ENCODE assay signal across 1 cellular context in genomic region chr15:31299588-31300207, GRCh38.
TF ChIP-seq lines count a peak whose summit lies in the region.

No MANE protein-coding gene starts in this region.

TF ChIP-seq in SK-N-SH treated with all-trans-retinoic acid at 6 μM for 48 hours, 23 proteins besides CTCF, POLR2A, EP300 and RAD21 (continued from another document):
- TF ChIP-seq, protein P1, sequence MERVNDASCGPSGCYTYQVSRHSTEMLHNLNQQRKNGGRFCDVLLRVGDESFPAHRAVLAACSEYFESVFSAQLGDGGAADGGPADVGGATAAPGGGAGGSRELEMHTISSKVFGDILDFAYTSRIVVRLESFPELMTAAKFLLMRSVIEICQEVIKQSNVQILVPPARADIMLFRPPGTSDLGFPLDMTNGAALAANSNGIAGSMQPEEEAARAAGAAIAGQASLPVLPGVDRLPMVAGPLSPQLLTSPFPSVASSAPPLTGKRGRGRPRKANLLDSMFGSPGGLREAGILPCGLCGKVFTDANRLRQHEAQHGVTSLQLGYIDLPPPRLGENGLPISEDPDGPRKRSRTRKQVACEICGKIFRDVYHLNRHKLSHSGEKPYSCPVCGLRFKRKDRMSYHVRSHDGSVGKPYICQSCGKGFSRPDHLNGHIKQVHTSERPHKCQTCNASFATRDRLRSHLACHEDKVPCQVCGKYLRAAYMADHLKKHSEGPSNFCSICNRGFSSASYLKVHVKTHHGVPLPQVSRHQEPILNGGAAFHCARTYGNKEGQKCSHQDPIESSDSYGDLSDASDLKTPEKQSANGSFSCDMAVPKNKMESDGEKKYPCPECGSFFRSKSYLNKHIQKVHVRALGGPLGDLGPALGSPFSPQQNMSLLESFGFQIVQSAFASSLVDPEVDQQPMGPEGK (CRISPR knock-in tag; IDR thresholded peaks at IDR 0.05; ENCODE audit: borderline replicate concordance) = no peak
- no peak for TF ChIP-seq ZNF565 (CRISPR knock-in tag; conservative IDR thresholded peaks at IDR 0.05; ENCODE audit: low read depth)
- no peak for TF ChIP-seq BACH2 (CRISPR knock-in tag; IDR thresholded peaks at IDR 0.05; ENCODE audit: borderline replicate concordance)
- TF ChIP-seq, protein P2, sequence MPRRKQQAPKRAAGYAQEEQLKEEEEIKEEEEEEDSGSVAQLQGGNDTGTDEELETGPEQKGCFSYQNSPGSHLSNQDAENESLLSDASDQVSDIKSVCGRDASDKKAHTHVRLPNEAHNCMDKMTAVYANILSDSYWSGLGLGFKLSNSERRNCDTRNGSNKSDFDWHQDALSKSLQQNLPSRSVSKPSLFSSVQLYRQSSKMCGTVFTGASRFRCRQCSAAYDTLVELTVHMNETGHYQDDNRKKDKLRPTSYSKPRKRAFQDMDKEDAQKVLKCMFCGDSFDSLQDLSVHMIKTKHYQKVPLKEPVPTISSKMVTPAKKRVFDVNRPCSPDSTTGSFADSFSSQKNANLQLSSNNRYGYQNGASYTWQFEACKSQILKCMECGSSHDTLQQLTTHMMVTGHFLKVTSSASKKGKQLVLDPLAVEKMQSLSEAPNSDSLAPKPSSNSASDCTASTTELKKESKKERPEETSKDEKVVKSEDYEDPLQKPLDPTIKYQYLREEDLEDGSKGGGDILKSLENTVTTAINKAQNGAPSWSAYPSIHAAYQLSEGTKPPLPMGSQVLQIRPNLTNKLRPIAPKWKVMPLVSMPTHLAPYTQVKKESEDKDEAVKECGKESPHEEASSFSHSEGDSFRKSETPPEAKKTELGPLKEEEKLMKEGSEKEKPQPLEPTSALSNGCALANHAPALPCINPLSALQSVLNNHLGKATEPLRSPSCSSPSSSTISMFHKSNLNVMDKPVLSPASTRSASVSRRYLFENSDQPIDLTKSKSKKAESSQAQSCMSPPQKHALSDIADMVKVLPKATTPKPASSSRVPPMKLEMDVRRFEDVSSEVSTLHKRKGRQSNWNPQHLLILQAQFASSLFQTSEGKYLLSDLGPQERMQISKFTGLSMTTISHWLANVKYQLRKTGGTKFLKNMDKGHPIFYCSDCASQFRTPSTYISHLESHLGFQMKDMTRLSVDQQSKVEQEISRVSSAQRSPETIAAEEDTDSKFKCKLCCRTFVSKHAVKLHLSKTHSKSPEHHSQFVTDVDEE (CRISPR knock-in tag; IDR thresholded peaks at IDR 0.05) = no peak
- TF ChIP-seq ZC3H10 (CRISPR knock-in tag; IDR thresholded peaks at IDR 0.05) = no peak
- no peak for TF ChIP-seq ISL1 (CRISPR knock-in tag; IDR thresholded peaks at IDR 0.05)
- TF ChIP-seq SNAI2 (CRISPR knock-in tag; IDR thresholded peaks at IDR 0.05) = no peak
- no peak for TF ChIP-seq PPARA (CRISPR knock-in tag; IDR thresholded peaks at IDR 0.05; ENCODE audit: borderline replicate concordance)
- TF ChIP-seq ESRRG (CRISPR knock-in tag; IDR thresholded peaks at IDR 0.05) = no peak
